Comparison of ENCODE assay signal across 8 cellular contexts in the genomic region with DNA sequence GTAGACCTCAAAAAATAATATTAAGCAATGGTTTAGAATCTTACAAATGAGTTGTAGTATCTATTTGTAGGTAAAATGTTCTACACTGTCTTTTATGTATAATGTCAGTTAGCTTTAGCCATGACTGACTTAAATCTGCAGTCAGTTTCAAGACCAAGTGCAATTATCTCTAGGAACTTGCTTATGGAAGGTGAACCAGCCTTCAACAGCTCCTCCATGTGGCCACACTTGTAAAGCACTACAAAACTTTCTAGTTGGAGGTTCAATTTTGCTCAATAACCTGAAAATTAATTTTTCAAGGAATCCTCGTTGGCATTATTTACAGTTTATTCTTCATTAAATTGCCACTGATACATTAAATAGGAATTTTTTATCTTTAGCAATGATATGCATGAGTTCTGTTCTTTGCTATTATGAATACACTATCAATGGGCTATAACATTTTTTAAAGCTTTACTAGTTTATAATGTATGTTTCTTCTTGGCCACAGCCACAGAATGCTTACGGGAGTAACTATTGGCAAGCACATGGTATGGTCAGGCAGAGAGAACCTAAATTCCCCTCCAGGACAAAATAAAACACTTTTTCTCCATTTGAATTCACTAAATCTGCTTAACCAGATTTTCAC.
DNase-seq lines count a peak whose midpoint lies in the region; ATAC-seq and TF ChIP-seq lines count a peak whose summit lies in the region.

No MANE protein-coding gene starts in this region.

- no peak for ATAC-seq in GM18870 (IDR thresholded peaks at IDR 0.05; ENCODE audit: unreplicated experiment)

- H3K27ac Mint-ChIP-seq in neural progenitor cell, result no peak overlapping the region

- H3K4me3 Mint-ChIP-seq in neural progenitor cell, result no peak overlapping the region

- H3K36me3 ChIP-seq in neural progenitor cell (no peaks in the 10 kb centered on the region), thyroid gland (no peaks in the 10 kb centered on the region)

- TF ChIP-seq CTCF in GM13976 (IDR thresholded peaks at IDR 0.05; ENCODE audit: borderline replicate concordance, control extremely low read depth, extremely low read depth, insufficient read depth, missing control alignments), result peak; percentile 37
- TF ChIP-seq CTCF in neural progenitor cell (IDR thresholded peaks at IDR 0.05), result peak; percentile 72
- TF ChIP-seq CTCF in thyroid gland (IDR thresholded peaks at IDR 0.05), result peak in 1 of 6 experiments; percentile 28

- no peak overlapping the region for H3K4me3 ChIP-seq in neural progenitor cell
- no peak overlapping the region for H3K4me3 ChIP-seq in thyroid gland (replicated peaks in 1 of 3)

- no peaks in the 10 kb centered on the region for H3K9me3 Mint-ChIP-seq in neural progenitor cell

- WGBS in thyroid gland, 2 donors, result 51 to 55% methylated on average over 2 of the region's 2 CpGs

- H3K4me1 Mint-ChIP-seq in neural progenitor cell, result no peaks in the 10 kb centered on the region

- H3K27ac ChIP-seq in neural progenitor cell (no peak overlapping the region), thyroid gland (no peak overlapping the region)

- peaks cover 5% of the 10 kb centered on the region for H3K27me3 Mint-ChIP-seq in neural progenitor cell (ENCODE audit: insufficient read depth, low read depth)

- no peak overlapping the region for H3K4me2 ChIP-seq in neural progenitor cell

- no peak overlapping the region for H2AFZ ChIP-seq in neural progenitor cell (replicated peaks)

- no peaks in the 10 kb centered on the region for H3K79me2 ChIP-seq in neural progenitor cell (ENCODE audit: low read depth)

- H3K27me3 ChIP-seq in neural progenitor cell (no peaks in the 10 kb centered on the region), thyroid gland (no peaks in the 10 kb centered on the region)

- intact Hi-C loops in thyroid gland (cut with DNase I), result no loop called here

- no peaks in the 10 kb centered on the region for H4K20me1 ChIP-seq in neural progenitor cell (ENCODE audit: low read depth)

- no peaks in the 10 kb centered on the region for H3K9me3 ChIP-seq in neural progenitor cell (ENCODE audit: low read depth)
- H3K9me3 ChIP-seq in thyroid gland, result no peaks in the 10 kb centered on the region

- DNase-seq in AG08395 (ENCODE audit: low spot score) (peak; percentile 8), GM13976 (ENCODE audit: low spot score) (no peak), NCI-H2029 (lab: John Stamatoyannopoulos, UW) (peak; percentile 13), dermis blood vessel endothelial cell (peak; percentile 44), neural progenitor cell (ENCODE audit: low spot score) (peak; percentile 39), NCI-H1048 (lab: John Stamatoyannopoulos, UW) (no peak), thyroid gland (no peak)

- no peaks in the 10 kb centered on the region for H3K36me3 Mint-ChIP-seq in neural progenitor cell

- no peaks in the 10 kb centered on the region for H3K4me1 ChIP-seq in neural progenitor cell
- no peaks in the 10 kb centered on the region for H3K4me1 ChIP-seq in thyroid gland

- TF ChIP-seq POLR2A in thyroid gland (IDR thresholded peaks at IDR 0.05), result no peak

- no peak overlapping the region for H3K9ac ChIP-seq in neural progenitor cell

- no peaks in the 10 kb centered on the region for H3F3A ChIP-seq in neural progenitor cell (ENCODE audit: low read depth)

- in situ Hi-C loops in GM13976 (cut with MboI; ENCODE audit: low sequenced_read_pairs, unreplicated experiment), result no loop called here

Comparison
In these comparisons a context has a peak if more than half of its experiments do, and no peak if none do; other contexts are left out.
1. DNase-seq: peak in AG08395 (single experiment), NCI-H2029 (single experiment), dermis blood vessel endothelial cell (single experiment) and neural progenitor cell (single experiment); none in GM13976 (single experiment), NCI-H1048 (single experiment) and thyroid gland (0 of 2).